21 cellular contexts compared by ENCODE assay signal in genomic region chr7:107122483-107122882, GRCh38. TPM values are rescaled to one million over a fixed set of nuclear protein-coding genes. Genes with fewer than 3 reads are reported as not detected.
DNase-seq lines count a peak whose midpoint lies in the region; ATAC-seq, FAIRE-seq and TF ChIP-seq lines count a peak whose summit lies in the region.
"Had no signal": no experiment of that assay in that cellular context is flagged by ENCODE, and none has a peak within 500 bp of the region (broad histone marks: within the 10 kb centered on the region; RNA-seq: fewer than 3 reads in every experiment).

No MANE protein-coding gene starts in this region.

- H4K20me1 ChIP-seq in PC-3 (ENCODE audit: low read length) (no peaks in the 10 kb centered on the region), osteoblast (ENCODE audit: insufficient read depth, low read length) (no peaks in the 10 kb centered on the region), SK-N-SH (ENCODE audit: insufficient read depth) (no peaks in the 10 kb centered on the region)

- CTCF ChIA-PET in PC-3 (lab: Charles Lee) (no interaction called here), SK-N-SH (lab: Yijun Ruan, JAX) (interaction anchor here (0.7 to 3.1 kb wide), 5 partner anchors 10 to 28 kb away, joined by 3 to 15 read pairs (median 5); no protein-coding TSS in a partner anchor)

- H3F3A ChIP-seq in PC-3 (ENCODE audit: low read length, unreplicated experiment) (no peaks in the 10 kb centered on the region), SK-N-SH (replicated peaks; ENCODE audit: insufficient read depth) (no peaks in the 10 kb centered on the region)

- no peak for TF ChIP-seq CTCF in AG09319 (IDR thresholded peaks at IDR 0.05; ENCODE audit: low read depth, low read length)
- TF ChIP-seq CTCF in PC-3 (conservative IDR thresholded peaks at IDR 0.05; ENCODE audit: low read depth, low read length): no peak
- no peak for TF ChIP-seq CTCF in osteoblast (IDR thresholded peaks at IDR 0.05; ENCODE audit: extremely low read depth, low read depth, low read length)
- no peak for TF ChIP-seq CTCF in prostate gland (IDR thresholded peaks at IDR 0.05)
- no peak for TF ChIP-seq CTCF in D721Med (IDR thresholded peaks at IDR 0.05; ENCODE audit: insufficient read depth, missing control alignments)
- TF ChIP-seq CTCF in SK-N-SH (IDR thresholded peaks at IDR 0.05): no peak

- no peak overlapping the region for H3K27ac ChIP-seq in PC-3 (ENCODE audit: low read length)
- H3K27ac ChIP-seq in osteoblast (ENCODE audit: low read depth, low read length): no peak overlapping the region
- no peak overlapping the region for H3K27ac ChIP-seq in prostate gland
- no peak overlapping the region for H3K27ac ChIP-seq in SK-N-SH (ENCODE audit: low read depth in 2 of 2, low read length in 1 of 2)
- H3K27ac ChIP-seq: SJCRH30 had no signal

- H3K4me2 ChIP-seq in PC-3 (ENCODE audit: low read length) (peak overlapping the region; percentile 40; the same call in 1 of the 2 replicates), osteoblast (ENCODE audit: insufficient read depth, low read length) (peak overlapping the region; percentile 35), SK-N-SH (no peak overlapping the region)

- TF ChIP-seq EP300 in SK-N-SH (IDR thresholded peaks at IDR 0.05; ENCODE audit: borderline replicate concordance in 1 of 2, low read depth in 1 of 2, low read length in 1 of 2): no peak

- DNase-seq in AG09319 (ENCODE audit: extremely low read depth, low read depth) (peak; percentile 15), PC-3 (no peak), fibroblast of peridontal ligament (ENCODE audit: extremely low read depth) (peak; percentile 80), osteoblast (ENCODE audit: insufficient read length, low spot score, missing footprints) (no peak), prostate gland (ENCODE audit: low spot score) (no peak), MG63 (no peak), D721Med (ENCODE audit: insufficient read length, low spot score) (no peak), SK-N-SH (no peak)
- DNase-seq: activated gamma-delta T cell treated with Interleukin-2 at 50 U/mL for 16 hours, COR-L47, erythroblast, hypothalamus, kidney glomerular epithelial cell, NCI-H1436, NCI-H446, OCI-M1, SJCRH30 had no signal

- peak; percentile 58 for ATAC-seq in PC-3
- ATAC-seq: GM12878 had no signal

- H3K4me1 ChIP-seq in PC-3 (ENCODE audit: insufficient read depth, low read length) (peaks cover 7% of the 10 kb centered on the region; the same call in 1 of the 2 replicates), osteoblast (ENCODE audit: insufficient read depth, low read length) (peaks cover 2% of the 10 kb centered on the region), prostate gland (replicated peaks) (no peaks in the 10 kb centered on the region), SK-N-SH (ENCODE audit: control insufficient read depth in 1 of 2, insufficient read depth in 2 of 2, low read depth in 1 of 2, low read length in 1 of 2) (peaks cover 5 to 12% of the 10 kb centered on the region in 2 experiments; a peak in 3 of 4 replicates)
- H3K4me1 ChIP-seq: SJCRH30 had no signal

- H3K9me3 ChIP-seq in PC-3 (ENCODE audit: low read length) (no peaks in the 10 kb centered on the region), osteoblast (ENCODE audit: low read depth, low read length) (no peaks in the 10 kb centered on the region), prostate gland (no peaks in the 10 kb centered on the region), MG63 (no peaks in the 10 kb centered on the region), SK-N-SH (no peaks in the 10 kb centered on the region)
- H3K9me3 ChIP-seq: SJCRH30 had no signal

- FAIRE-seq in D721Med (lab: Jason Lieb, UNC): no peak
- FAIRE-seq: astrocyte, G401.6, GM12878, H1 had no signal

- no peak for TF ChIP-seq POLR2A in prostate gland (IDR thresholded peaks at IDR 0.05)

- intact Hi-C loops in PC-3 (cut with micrococcal nuclease): no loop called here
- intact Hi-C loops in prostate gland (cut with DNase I): no loop called here

- no TSS peak for BruUV-seq in PC-3 (replicated peaks; lab: Mats Ljungman, UMichigan)

- H3K9ac ChIP-seq in PC-3 (ENCODE audit: low read length): no peak overlapping the region
- H3K9ac ChIP-seq in SK-N-SH: no peak overlapping the region

- TF ChIP-seq RAD21 in SK-N-SH (IDR thresholded peaks at IDR 0.05; ENCODE audit: low read length): no peak

- H3K9me2 ChIP-seq in PC-3 (replicated peaks; ENCODE audit: low read length) (no peaks in the 10 kb centered on the region), SK-N-SH (no peaks in the 10 kb centered on the region)

- POLR2A ChIA-PET in PC-3 (lab: Charles Lee; ENCODE audit: unreplicated experiment) (interaction anchor here (0.6 to 0.7 kb wide), 3 partner anchors 18 to 347 kb away, joined by 3 to 4 read pairs (median 3); no protein-coding TSS in a partner anchor), SK-N-SH (lab: Yijun Ruan, JAX) (no interaction called here)

- H3K27me3 ChIP-seq in PC-3 (ENCODE audit: low read length) (peaks cover 9% of the 10 kb centered on the region; the same call in 1 of the 2 replicates), osteoblast (ENCODE audit: insufficient read depth, low read length) (no peaks in the 10 kb centered on the region), prostate gland (replicated peaks; ENCODE audit: insufficient read depth) (no peaks in the 10 kb centered on the region), MG63 (no peaks in the 10 kb centered on the region), SK-N-SH (ENCODE audit: insufficient read depth) (no peaks in the 10 kb centered on the region)
- H3K27me3 ChIP-seq: SJCRH30 had no signal

- 0 out of 2 replicates have a peak overlapping the region, but pooled peaks have one; percentile 12 for H2AFZ ChIP-seq in PC-3 (ENCODE audit: low read length)
- H2AFZ ChIP-seq in osteoblast (ENCODE audit: low read length): peak overlapping the region; percentile 61
- H2AFZ ChIP-seq in SK-N-SH (ENCODE audit: low read depth): no peak overlapping the region

- H3K4me3 ChIP-seq in PC-3 (ENCODE audit: low read length): no peak overlapping the region
- H3K4me3 ChIP-seq in osteoblast (ENCODE audit: insufficient read depth, low read length): no peak overlapping the region
- H3K4me3 ChIP-seq in prostate gland: no peak overlapping the region
- no peak overlapping the region for H3K4me3 ChIP-seq in MG63
- H3K4me3 ChIP-seq in SK-N-SH (ENCODE audit: low read depth in 2 of 2, low read length in 1 of 2): no peak overlapping the region
- H3K4me3 ChIP-seq: GM12878, SJCRH30 had no signal

- H3K79me2 ChIP-seq in PC-3 (ENCODE audit: low read length): no peaks in the 10 kb centered on the region
- H3K79me2 ChIP-seq in osteoblast (ENCODE audit: insufficient read depth, low read length): no peaks in the 10 kb centered on the region
- H3K79me2 ChIP-seq in SK-N-SH (ENCODE audit: insufficient read depth): no peaks in the 10 kb centered on the region

- H3K36me3 ChIP-seq in PC-3 (ENCODE audit: low read depth, low read length) (no peaks in the 10 kb centered on the region), osteoblast (ENCODE audit: insufficient read depth, low read length) (no peaks in the 10 kb centered on the region), prostate gland (no peaks in the 10 kb centered on the region), MG63 (no peaks in the 10 kb centered on the region), SK-N-SH (replicated peaks in 1 of 2; ENCODE audit: control insufficient read depth in 1 of 2, insufficient read depth in 2 of 2, low read length in 1 of 2) (no peaks in the 10 kb centered on the region)
- H3K36me3 ChIP-seq: SJCRH30 had no signal

- 34% methylated on average over 4 of the region's 4 CpGs for whole genome bisulfite sequencing in prostate gland
- WGBS in SK-N-SH (ENCODE audit: low lambda C conversion rate): 42% methylated on average over 4 of the region's 4 CpGs

TF ChIP-seq in SK-N-SH, 30 proteins besides CTCF, POLR2A, EP300 and RAD21:
- TF ChIP-seq TAF1 (IDR thresholded peaks at IDR 0.05; ENCODE audit: borderline replicate concordance, low read depth, low read length): no peak

RNA-seq across cellular contexts. Expression of gene HBP1, which starts 46.3 kb away (rescaled TPM):
- total RNA-seq in PC-3 (2014; rRNA removed): 13.0 and 17.6 TPM in 2 replicates
- total RNA-seq in osteoblast: 166 and 175 TPM in 2 replicates
- total RNA-seq in prostate gland: 100 to 1,000 TPM in 1 of 2 donors, 10 to 100 TPM in 1; 91.3 to 109 TPM
- 24.0 and 26.8 TPM in 2 replicates for total RNA-seq in MG63 (2014; rRNA removed; shearing (Covaris generic); ENCODE audit: low replicate concordance)
- 27.2 and 36.8 TPM in 2 replicates for polyA plus RNA-seq in SK-N-SH (2012; rRNA removed)
- 36.1 and 38.5 TPM in 2 replicates for polyA plus RNA-seq in SK-N-SH (2012; cell fraction: cytosol; rRNA removed)
- 25.1 and 58.0 TPM in 2 replicates for polyA plus RNA-seq in SK-N-SH (2012; cell fraction: nucleus; rRNA removed)

Comparison
In these comparisons a context has a peak if more than half of its experiments do, and no peak if none do; other contexts are left out.
1. DNase-seq: peak in AG09319 (single experiment) and fibroblast of peridontal ligament (single experiment); none in PC-3 (single experiment), osteoblast (single experiment), prostate gland (single experiment), MG63 (single experiment), D721Med (single experiment) and SK-N-SH (single experiment).